1 cellular context compared by ENCODE assay signal in genomic region chr16:4646773-4647660, GRCh38.
TF ChIP-seq lines count a peak whose summit lies in the region.

No MANE protein-coding gene starts in this region.

TF ChIP-seq in GM23338, 12 proteins besides CTCF, POLR2A, EP300 and RAD21:
- no peak for TF ChIP-seq STAT1 (IDR thresholded peaks at IDR 0.05; ENCODE audit: unreplicated experiment)
- TF ChIP-seq ZNF331 (CRISPR knock-in tag; IDR thresholded peaks at IDR 0.05; ENCODE audit: low read depth): no peak
- no peak for TF ChIP-seq EZH2phosphoT487 (IDR thresholded peaks at IDR 0.05; ENCODE audit: unreplicated experiment)
TF ChIP-seq in GM23338: peak in this region for 0.
